In genomic region chr16:58329147-58329546, GRCh38 we compare ENCODE assay signal across 14 cellular contexts. TPM values are rescaled to one million over a fixed set of nuclear protein-coding genes. Genes with fewer than 3 reads are reported as not detected.
DNase-seq lines count a peak whose midpoint lies in the region; ATAC-seq, FAIRE-seq and TF ChIP-seq lines count a peak whose summit lies in the region.
"Had no signal": no experiment of that assay in that cellular context is flagged by ENCODE, and none has a peak within 500 bp of the region (broad histone marks: within the 10 kb centered on the region; RNA-seq: fewer than 3 reads in every experiment).

No MANE protein-coding gene starts in this region.

- no peak for FAIRE-seq in K562 (lab: Jason Lieb, UNC)

- no peaks in the 10 kb centered on the region for H4K20me1 ChIP-seq in K562 (replicated peaks; ENCODE audit: control insufficient read depth, insufficient read depth, low read length)
- H4K20me1 ChIP-seq: BLaER1 had no signal

- no peak overlapping the region for H3K4me2 ChIP-seq in K562 (ENCODE audit: insufficient read depth, low read length)
- H3K4me2 ChIP-seq: BLaER1 had no signal

- no peaks in the 10 kb centered on the region for H3K27me3 Mint-ChIP-seq in glutamatergic neuron (ENCODE audit: unreplicated experiment)

- POLR2A ChIA-PET in K562 (lab: Yijun Ruan, JAX): interaction anchor here (0.8 to 1.7 kb wide), 2 partner anchors 9 to 54 kb away, joined by 3 to 5 read pairs; no protein-coding TSS in a partner anchor

- H3K9me3 Mint-ChIP-seq in glutamatergic neuron (ENCODE audit: unreplicated experiment): no peaks in the 10 kb centered on the region
- H3K9me3 Mint-ChIP-seq: activated CD4-positive, alpha-beta memory T cell treated with anti-CD3 and anti-CD28 coated beads for 36 hours; stimulated activated naive CD8-positive, alpha-beta T cell treated with anti-CD3 and anti-CD28 coated beads, Interleukin-15, amount 100 ng/mL, for 72 hours had no signal

- no peaks in the 10 kb centered on the region for H3K9me1 ChIP-seq in K562 (ENCODE audit: control insufficient read depth, insufficient read depth, low read length)

- H3K79me2 ChIP-seq in K562 (ENCODE audit: control insufficient read depth, insufficient read depth, low read length): no peaks in the 10 kb centered on the region

- H3K27ac ChIP-seq in K562 (ENCODE audit: extremely low read depth, low read depth, low read length): no peak overlapping the region
- H3K27ac ChIP-seq in right cardiac atrium (ENCODE audit: low read length): no peak overlapping the region
- H3K27ac ChIP-seq: BLaER1, psoas muscle had no signal

- in situ Hi-C loops in K562 (cut with MboI): no loop called here

- H2AFZ ChIP-seq in K562 (ENCODE audit: low read depth, low read length): no peak overlapping the region

- no peak overlapping the region for H3K4me3 Mint-ChIP-seq in glutamatergic neuron (ENCODE audit: unreplicated experiment)
- H3K4me3 Mint-ChIP-seq: activated CD4-positive, alpha-beta memory T cell treated with anti-CD3 and anti-CD28 coated beads for 36 hours; stimulated activated naive CD8-positive, alpha-beta T cell treated with anti-CD3 and anti-CD28 coated beads, Interleukin-15, amount 100 ng/mL, for 72 hours had no signal

- H3K4me3 ChIP-seq in K562 (no peak overlapping the region), right cardiac atrium (ENCODE audit: low read length) (no peak overlapping the region)
- H3K4me3 ChIP-seq: BLaER1, psoas muscle had no signal

- TF ChIP-seq EP300 in K562 (IDR thresholded peaks at IDR 0.05; ENCODE audit: low read length): no peak

- no peak for TF ChIP-seq POLR2A in K562 (conservative IDR thresholded peaks at IDR 0.05)

- H3K9me3 ChIP-seq in K562 (replicated peaks; ENCODE audit: control insufficient read depth, insufficient read depth, low read depth, low read length) (no peaks in the 10 kb centered on the region), right cardiac atrium (ENCODE audit: control insufficient read depth, low read length) (no peaks in the 10 kb centered on the region)
- H3K9me3 ChIP-seq: BLaER1, psoas muscle had no signal

- no peak overlapping the region for H3K9ac ChIP-seq in K562 (ENCODE audit: insufficient read depth in 1 of 2, low read depth in 2 of 2, low read length in 2 of 2)
- H3K9ac ChIP-seq: BLaER1 had no signal

- no peak for ATAC-seq in K562
- ATAC-seq in right cardiac atrium: peak; percentile 49 to 53
- ATAC-seq in stimulated activated naive CD8-positive, alpha-beta T cell treated with anti-CD3 and anti-CD28 coated beads, Interleukin-15, Interleukin-2, amounts not matched to agents 100 U/mL and 50 U/mL, for 24 hours: no peak
- ATAC-seq in omental fat pad (ENCODE audit: low FRiP score): no peak
- ATAC-seq: psoas muscle; stimulated activated naive CD8-positive, alpha-beta T cell treated with anti-CD3 and anti-CD28 coated beads, Interleukin-15, amount 100 ng/mL, for 72 hours had no signal

- no peak for TF ChIP-seq CTCF in K562 (IDR thresholded peaks at IDR 0.05 in 2 of 3, conservative IDR thresholded peaks at IDR 0.05 in 1 of 3; ENCODE audit: insufficient read depth in 2 of 3, low read depth in 1 of 3, low read length in 3 of 3)
- no peak for TF ChIP-seq CTCF in omental fat pad (IDR thresholded peaks at IDR 0.05)
- TF ChIP-seq CTCF in glutamatergic neuron (IDR thresholded peaks at IDR 0.05; ENCODE audit: partially characterized antibody, unreplicated experiment): no peak

- H3K4me1 ChIP-seq in K562 (replicated peaks in 1 of 2; ENCODE audit: control insufficient read depth in 2 of 2, insufficient read depth in 2 of 2, low read length in 2 of 2) (no peaks in the 10 kb centered on the region; a peak in 1 of 5 replicates), right cardiac atrium (ENCODE audit: control insufficient read depth, insufficient read depth, low read length) (no peaks in the 10 kb centered on the region)
- H3K4me1 ChIP-seq: psoas muscle had no signal

- H3K27me3 ChIP-seq in K562 (ENCODE audit: control insufficient read depth in 2 of 2, insufficient read depth in 2 of 2, low read length in 2 of 2): peaks cover 2 to 4% of the 10 kb centered on the region in 2 experiments; a peak in 2 of 5 replicates
- H3K27me3 ChIP-seq in right cardiac atrium (ENCODE audit: control insufficient read depth, insufficient read depth): no peaks in the 10 kb centered on the region
- H3K27me3 ChIP-seq: BLaER1 had no signal

- CTCF ChIA-PET in K562 (lab: Yijun Ruan, JAX; ENCODE audit: low intra/inter-chr PET ratio): no interaction called here

- 5% methylated on average over 2 of the region's 2 CpGs for WGBS in K562 (ENCODE audit: insufficient coverage, low coverage, missing lambda C conversion rate)
- WGBS in right cardiac atrium: 56% methylated on average over 2 of the region's 2 CpGs

- TF ChIP-seq RAD21 in K562 (CRISPR knock-in tag; conservative IDR thresholded peaks at IDR 0.05 in 1 of 2, IDR thresholded peaks at IDR 0.05 in 1 of 2): no peak

- peak; percentile 47 for DNase-seq in AG20443 (ENCODE audit: low spot score)
- peak; percentile 18 for DNase-seq in LoVo (ENCODE audit: low spot score)
- no peak for DNase-seq in K562 (ENCODE audit: extremely low read depth in 1 of 4, low spot score in 3 of 4)
- DNase-seq in right cardiac atrium: no peak
- no peak for DNase-seq in NCI-H187 (lab: John Stamatoyannopoulos, UW)
- no peak for DNase-seq in stimulated activated naive CD8-positive, alpha-beta T cell treated with anti-CD3 and anti-CD28 coated beads, Interleukin-15, Interleukin-2, amounts not matched to agents 100 U/mL and 50 U/mL, for 24 hours
- no peak for DNase-seq in omental fat pad (ENCODE audit: low spot score)
- DNase-seq in glutamatergic neuron: no peak
- DNase-seq: activated CD4-positive, alpha-beta memory T cell treated with anti-CD3 and anti-CD28 coated beads for 36 hours; NCI-H2171 treated with DMSO at 0.1 percent for 48 hours; psoas muscle; stimulated activated naive CD8-positive, alpha-beta T cell treated with anti-CD3 and anti-CD28 coated beads, Interleukin-15, amount 100 ng/mL, for 72 hours had no signal

- BruUV-seq in K562 (replicated peaks; lab: Mats Ljungman, UMichigan): no TSS peak

- no peak overlapping the region for H3K27ac Mint-ChIP-seq in glutamatergic neuron (ENCODE audit: unreplicated experiment)
- H3K27ac Mint-ChIP-seq: activated CD4-positive, alpha-beta memory T cell treated with anti-CD3 and anti-CD28 coated beads for 36 hours; stimulated activated naive CD8-positive, alpha-beta T cell treated with anti-CD3 and anti-CD28 coated beads, Interleukin-15, amount 100 ng/mL, for 72 hours had no signal

- no peaks in the 10 kb centered on the region for H3K36me3 Mint-ChIP-seq in glutamatergic neuron (ENCODE audit: unreplicated experiment)
- H3K36me3 Mint-ChIP-seq: activated CD4-positive, alpha-beta memory T cell treated with anti-CD3 and anti-CD28 coated beads for 36 hours had no signal

- no peaks in the 10 kb centered on the region for H3K36me3 ChIP-seq in K562 (ENCODE audit: control insufficient read depth, insufficient read depth, low read length)
- H3K36me3 ChIP-seq: BLaER1 had no signal

- intact Hi-C loops in K562 (cut with micrococcal nuclease) (no loop called here), right cardiac atrium (cut with DNase I) (no loop called here)

- peaks cover 19% of the 10 kb centered on the region for H3K4me1 Mint-ChIP-seq in glutamatergic neuron (ENCODE audit: low read depth, unreplicated experiment)
- H3K4me1 Mint-ChIP-seq: stimulated activated naive CD8-positive, alpha-beta T cell treated with anti-CD3 and anti-CD28 coated beads, Interleukin-15, amount 100 ng/mL, for 72 hours had no signal

TF ChIP-seq in K562, 482 proteins besides CTCF, POLR2A, EP300 and RAD21 (continues in another document):
- TF ChIP-seq HMGXB4 (CRISPR knock-in tag; IDR thresholded peaks at IDR 0.05) (no peak), ZNF121 (CRISPR knock-in tag; conservative IDR thresholded peaks at IDR 0.05) (no peak), MTA1 (IDR thresholded peaks at IDR 0.05; ENCODE audit: borderline replicate concordance) (no peak)

RNA-seq across cellular contexts. Expression of gene PRSS54, which starts 34.3 kb away (rescaled TPM):
- total RNA-seq in K562 (2011; cell fraction: chromatin; rRNA removed; ENCODE audit: low replicate concordance): not detected in 2 replicates
- not detected in 2 replicates for total RNA-seq in K562 (2011; cell fraction: nucleolus; rRNA removed)
- not detected in 2 replicates for total RNA-seq in K562 (2011; cell fraction: nucleoplasm; rRNA removed)
- not detected in 2 replicates for total RNA-seq in K562 (2014; rRNA removed)
- total RNA-seq in K562 (2014; rRNA removed; fragmentation: Illumina TruSeq; extraction: Trizol): not detected in 2 replicates
- not detected in 2 replicates for total RNA-seq in K562 (2015; rRNA removed; fragmentation: Illumina TruSeq; extraction: Trizol)
- total RNA-seq in K562 (2021): not detected in 2 replicates
- not detected in 2 replicates for polyA plus RNA-seq in K562 (2011; rRNA removed)
- not detected in 2 replicates for polyA plus RNA-seq in K562 (2011; cell fraction: cytosol; rRNA removed)
- polyA plus RNA-seq in K562 (2011; cell fraction: nucleus; rRNA removed): not detected in 2 replicates
- polyA plus RNA-seq in K562 (2012): not detected in 2 replicates
- not detected in 2 replicates for polyA plus RNA-seq in K562 (2014; fragmentation: Illumina TruSeq; extraction: Trizol)
- not detected for polyA plus RNA-seq in K562 (2014; fragmentation: Nextera tagmentation; extraction: Ambion mirVana)
- not detected in 2 replicates for polyA plus RNA-seq in K562 (2014; rRNA removed)
- polyA minus RNA-seq in K562 (2011; rRNA and poly(A)+ RNA removed): not detected in 2 replicates
- not detected in 2 replicates for polyA minus RNA-seq in K562 (2011; cell fraction: cytosol; rRNA and poly(A)+ RNA removed)
- not detected in 2 replicates for polyA minus RNA-seq in K562 (2011; cell fraction: nucleus; rRNA and poly(A)+ RNA removed)
- not detected for total RNA-seq in right cardiac atrium
- polyA plus RNA-seq in right cardiac atrium: not detected
- total RNA-seq in omental fat pad: not detected
- total RNA-seq in glutamatergic neuron (ENCODE audit: unreplicated experiment): not detected
- total RNA-seq: activated CD4-positive, alpha-beta memory T cell treated with anti-CD3 and anti-CD28 coated beads for 36 hours; G401; psoas muscle had no signal

Comparison
In these comparisons a context has a peak if more than half of its experiments do, and no peak if none do; other contexts are left out.
1. DNase-seq: peak in AG20443 (single experiment) and LoVo (single experiment); none in K562 (0 of 4), right cardiac atrium (0 of 3), NCI-H187 (0 of 2), stimulated activated naive CD8-positive, alpha-beta T cell treated with anti-CD3 and anti-CD28 coated beads, Interleukin-15, Interleukin-2, amounts not matched to agents 100 U/mL and 50 U/mL, for 24 hours (single experiment), omental fat pad (single experiment) and glutamatergic neuron (single experiment).
2. ATAC-seq: peak in right cardiac atrium (2 of 2); none in K562 (single experiment), stimulated activated naive CD8-positive, alpha-beta T cell treated with anti-CD3 and anti-CD28 coated beads, Interleukin-15, Interleukin-2, amounts not matched to agents 100 U/mL and 50 U/mL, for 24 hours (single experiment) and omental fat pad (single experiment).